ENCODE assay signal across 1 cellular context in genomic region chr9:125240649-125240999, GRCh38.
TF ChIP-seq lines count a peak whose summit lies in the region.

No MANE protein-coding gene starts in this region.

TF ChIP-seq in SK-N-SH, 30 proteins besides CTCF, POLR2A, EP300 and RAD21 (continued from another document):
- no peak for TF ChIP-seq IRF3 (IDR thresholded peaks at IDR 0.05; ENCODE audit: low read depth, low read length)
- no peak for TF ChIP-seq SMC3 (IDR thresholded peaks at IDR 0.05; ENCODE audit: low read depth, low read length)
- no peak for TF ChIP-seq USF2 (IDR thresholded peaks at IDR 0.05; ENCODE audit: borderline replicate concordance, low read depth, low read length)
TF ChIP-seq in SK-N-SH: peak in this region for 3.
